In the genomic region with DNA sequence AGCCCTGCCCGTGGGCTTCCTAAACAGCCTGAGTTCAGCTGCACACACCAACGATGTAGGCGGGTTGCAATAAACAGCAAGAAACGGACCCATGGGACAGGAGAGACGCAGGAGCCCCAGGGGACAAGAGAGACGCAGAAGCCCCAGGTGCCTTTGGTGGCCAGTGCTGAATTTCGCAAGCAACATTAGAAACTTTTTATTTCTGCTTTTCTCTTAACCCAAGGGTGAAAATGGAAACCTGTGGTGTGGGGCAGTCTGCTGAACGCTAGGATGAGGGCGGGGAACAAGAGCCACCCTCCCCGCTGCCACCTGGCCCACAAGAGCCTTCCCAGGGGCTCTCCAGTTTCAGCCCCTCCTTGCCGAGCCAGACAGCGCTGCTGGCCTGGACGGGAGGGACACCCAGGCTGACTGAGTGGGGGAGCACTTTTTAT, we compare ENCODE assay signal across 2 cellular contexts.
TF ChIP-seq lines count a peak whose summit lies in the region.

No MANE protein-coding gene starts in this region.

TF ChIP-seq in H1, 55 proteins besides CTCF, POLR2A, EP300 and RAD21:
- TF ChIP-seq HDAC6 (IDR thresholded peaks at IDR 0.05; ENCODE audit: low read depth, low read length) (no peak), EZH2 (IDR thresholded peaks at IDR 0.05; ENCODE audit: low read depth, low read length, severe bottlenecking) (no peak), SP2 (IDR thresholded peaks at IDR 0.05; ENCODE audit: low read length) (no peak), GABPA (IDR thresholded peaks at IDR 0.05; ENCODE audit: borderline replicate concordance, insufficient read depth, low read length) (no peak), KDM5A (IDR thresholded peaks at IDR 0.05; ENCODE audit: low read length) (no peak), CTBP2 (IDR thresholded peaks at IDR 0.05; ENCODE audit: borderline replicate concordance, insufficient read depth, insufficient read length, low read length) (no peak), TEAD4 (IDR thresholded peaks at IDR 0.05; ENCODE audit: low read depth, low read length) (no peak), GTF2F1 (IDR thresholded peaks at IDR 0.05; ENCODE audit: borderline replicate concordance, low read depth, low read length) (no peak), EGR1 (IDR thresholded peaks at IDR 0.05; ENCODE audit: borderline replicate concordance, low read depth, low read length) (no peak)
- TF ChIP-seq, protein P1, sequence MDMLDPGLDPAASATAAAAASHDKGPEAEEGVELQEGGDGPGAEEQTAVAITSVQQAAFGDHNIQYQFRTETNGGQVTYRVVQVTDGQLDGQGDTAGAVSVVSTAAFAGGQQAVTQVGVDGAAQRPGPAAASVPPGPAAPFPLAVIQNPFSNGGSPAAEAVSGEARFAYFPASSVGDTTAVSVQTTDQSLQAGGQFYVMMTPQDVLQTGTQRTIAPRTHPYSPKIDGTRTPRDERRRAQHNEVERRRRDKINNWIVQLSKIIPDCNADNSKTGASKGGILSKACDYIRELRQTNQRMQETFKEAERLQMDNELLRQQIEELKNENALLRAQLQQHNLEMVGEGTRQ (IDR thresholded peaks at IDR 0.05; ENCODE audit: low read length): no peak
- TF ChIP-seq, protein P2, sequence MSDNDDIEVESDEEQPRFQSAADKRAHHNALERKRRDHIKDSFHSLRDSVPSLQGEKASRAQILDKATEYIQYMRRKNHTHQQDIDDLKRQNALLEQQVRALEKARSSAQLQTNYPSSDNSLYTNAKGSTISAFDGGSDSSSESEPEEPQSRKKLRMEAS (IDR thresholded peaks at IDR 0.05): no peak

TF ChIP-seq in SK-N-SH treated with all-trans-retinoic acid at 6 μM for 48 hours, 23 proteins besides CTCF, POLR2A, EP300 and RAD21:
- TF ChIP-seq CSDC2 (CRISPR knock-in tag; IDR thresholded peaks at IDR 0.05) (no peak), SNAI2 (CRISPR knock-in tag; IDR thresholded peaks at IDR 0.05) (no peak), ZFP3 (CRISPR knock-in tag; IDR thresholded peaks at IDR 0.05) (no peak), BACH2 (CRISPR knock-in tag; IDR thresholded peaks at IDR 0.05; ENCODE audit: borderline replicate concordance) (no peak), ZNF565 (CRISPR knock-in tag; conservative IDR thresholded peaks at IDR 0.05; ENCODE audit: low read depth) (no peak), ARNTL (CRISPR knock-in tag; IDR thresholded peaks at IDR 0.05; ENCODE audit: borderline replicate concordance, low read depth) (no peak)
